ENCODE assay signal across 15 cellular contexts in the genomic region with DNA sequence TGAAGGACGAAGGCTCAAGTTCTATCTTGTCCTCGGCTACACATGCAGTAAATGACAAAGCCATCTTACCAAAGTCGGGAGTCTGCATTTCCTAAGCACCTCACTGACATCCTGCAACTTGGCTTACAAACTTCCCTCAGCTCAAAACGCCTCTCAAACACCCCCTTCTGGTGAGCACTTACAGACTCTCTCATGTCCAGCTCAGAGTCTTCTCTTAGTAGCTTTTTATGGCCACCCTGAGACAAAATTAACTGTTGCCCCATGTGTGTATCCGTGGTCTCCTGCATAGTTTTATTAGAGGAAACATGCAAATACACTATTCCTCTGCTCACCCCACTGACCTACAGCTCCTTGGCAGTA.
DNase-seq lines count a peak whose midpoint lies in the region; ATAC-seq and TF ChIP-seq lines count a peak whose summit lies in the region.
"Had no signal": no experiment of that assay in that cellular context is flagged by ENCODE, and none has a peak within 500 bp of the region (broad histone marks: within the 10 kb centered on the region; RNA-seq: fewer than 3 reads in every experiment).

No MANE protein-coding gene starts in this region.

- peaks cover 0 to 8% (median 0%) of the 10 kb centered on the region in 4 donors for H3K4me1 ChIP-seq in right lobe of liver
- H3K4me1 ChIP-seq: foreskin keratinocyte, psoas muscle had no signal

- H3K4me3 ChIP-seq in right lobe of liver, result no peak overlapping the region
- H3K4me3 ChIP-seq: psoas muscle, thoracic aorta had no signal

- H3K27me3 ChIP-seq in right lobe of liver, result no peaks in the 10 kb centered on the region
- H3K27me3 ChIP-seq: foreskin keratinocyte had no signal

- no peak for TF ChIP-seq POLR2A in right lobe of liver (IDR thresholded peaks at IDR 0.05)

- intact Hi-C loops in right lobe of liver (cut with DNase I), result no loop called here
- intact Hi-C loops in sciatic nerve (cut with DNase I), result no loop called here

- H3K9me3 ChIP-seq in right lobe of liver, result no peaks in the 10 kb centered on the region
- H3K9me3 ChIP-seq: psoas muscle, thoracic aorta had no signal

- H3K36me3 ChIP-seq in right lobe of liver, result no peaks in the 10 kb centered on the region
- H3K36me3 ChIP-seq: thoracic aorta had no signal

- DNase-seq in GM10266 (ENCODE audit: extremely low spot score) (peak; percentile 5), NAMALWA (ENCODE audit: low spot score) (peak; percentile 16), astrocyte of the hippocampus (ENCODE audit: low read depth, low spot score) (peak; percentile 10), right lobe of liver (no peak), GOT3 (lab: John Stamatoyannopoulos, UW) (no peak), sciatic nerve (ENCODE audit: low spot score) (no peak)
- DNase-seq: activated T-cell treated with anti-CD3 and anti-CD28 coated beads, Interleukin-2, amount 50 U/mL, for 1 hour; central memory CD4-positive, alpha-beta T cell; DMS79; foreskin keratinocyte; NCI-H446 treated with DMSO at 0.1 percent for 48 hours; psoas muscle; T-helper 9 cell had no signal

- no peak overlapping the region for H3K27ac ChIP-seq in right lobe of liver
- H3K27ac ChIP-seq: foreskin keratinocyte, psoas muscle, thoracic aorta had no signal

- TF ChIP-seq CTCF in GM10266 (IDR thresholded peaks at IDR 0.05; ENCODE audit: control insufficient read depth, insufficient read depth, low read depth, missing control alignments), result peak; percentile 11
- TF ChIP-seq CTCF in right lobe of liver (IDR thresholded peaks at IDR 0.05), result peak in 3 of 4 donors; percentile 18 to 29 (median 26)

- 68% methylated on average over 4 of the region's 5 CpGs for WGBS in right lobe of liver (ENCODE audit: insufficient coverage, low coverage, low lambda C conversion rate, missing lambda C conversion rate)

- peak in 2 of 4 donors; percentile 49 to 77 for ATAC-seq in right lobe of liver
- no peak for ATAC-seq in GM21825 (IDR thresholded peaks at IDR 0.05; ENCODE audit: unreplicated experiment)
- ATAC-seq in sciatic nerve, result no peak
- ATAC-seq: foreskin keratinocyte, psoas muscle had no signal

Comparison
In these comparisons a context has a peak if more than half of its experiments do, and no peak if none do; other contexts are left out.
1. DNase-seq: peak in GM10266 (single experiment), NAMALWA (single experiment) and astrocyte of the hippocampus (single experiment); none in right lobe of liver (0 of 3), GOT3 (single experiment) and sciatic nerve (single experiment).